ENCODE assay signal across 9 cellular contexts in genomic region chr1:183090386-183091006, GRCh38.
DNase-seq lines count a peak whose midpoint lies in the region; ATAC-seq and TF ChIP-seq lines count a peak whose summit lies in the region.
"Had no signal": no experiment of that assay in that cellular context is flagged by ENCODE, and none has a peak within 500 bp of the region (broad histone marks: within the 10 kb centered on the region; RNA-seq: fewer than 3 reads in every experiment).

No MANE protein-coding gene starts in this region.

- H3K9me3 ChIP-seq in SK-N-SH (no peaks in the 10 kb centered on the region), muscle layer of duodenum (ENCODE audit: control insufficient read depth in 1 of 2, low read length in 2 of 2) (no peaks in the 10 kb centered on the region)

- no peak overlapping the region for H3K9ac ChIP-seq in SK-N-SH

- no peak for TF ChIP-seq CTCF in SK-N-SH (IDR thresholded peaks at IDR 0.05)

- no peak overlapping the region for H2AFZ ChIP-seq in SK-N-SH (ENCODE audit: low read depth)

- peaks cover 98% of the 10 kb centered on the region for H3K79me2 ChIP-seq in SK-N-SH (ENCODE audit: insufficient read depth)

- POLR2A ChIA-PET in SK-N-SH (lab: Yijun Ruan, JAX): no interaction called here

- H3K36me3 ChIP-seq in SK-N-SH (replicated peaks in 1 of 2; ENCODE audit: control insufficient read depth in 1 of 2, insufficient read depth in 2 of 2, low read length in 1 of 2): no peaks in the 10 kb centered on the region
- no peaks in the 10 kb centered on the region for H3K36me3 ChIP-seq in muscle layer of duodenum (ENCODE audit: control insufficient read depth in 1 of 2, insufficient read depth in 2 of 2, low read length in 2 of 2)

- H3K27me3 ChIP-seq in SK-N-SH (ENCODE audit: insufficient read depth): no peaks in the 10 kb centered on the region
- H3K27me3 ChIP-seq in muscle layer of duodenum (ENCODE audit: low read depth, low read length): no peaks in the 10 kb centered on the region

- H3K4me3 ChIP-seq in SK-N-SH (ENCODE audit: low read depth in 2 of 2, low read length in 1 of 2) (no peak overlapping the region), muscle layer of duodenum (ENCODE audit: low read depth in 1 of 2, low read length in 2 of 2) (no peak overlapping the region)

- ATAC-seq in SK-N-SH treated with all-trans-retinoic acid at 6 μM for 48 hours: peak; percentile 45
- ATAC-seq in HG03095 (IDR thresholded peaks at IDR 0.05; ENCODE audit: unreplicated experiment): no peak

- CTCF ChIA-PET in SK-N-SH (lab: Yijun Ruan, JAX): interaction anchor here (0.8 kb wide), 1 partner anchor 99 kb away, joined by 3 read pairs; no protein-coding TSS in a partner anchor

- DNase-seq in SK-N-SH: no peak
- peak; percentile 90 for DNase-seq in fibroblast of gingiva (ENCODE audit: low read depth)
- DNase-seq in GM19238 (ENCODE audit: insufficient read length, low spot score): no peak
- no peak for DNase-seq in SIG-M5 (lab: John Stamatoyannopoulos, UW)
- no peak for DNase-seq in NCI-H748 treated with DMSO at 0.1 percent for 48 hours (lab: John Stamatoyannopoulos, UW)
- DNase-seq: activated CD4-positive, alpha-beta T cell treated with anti-CD3 and anti-CD28 coated beads for 1 hour had no signal

- H3K4me2 ChIP-seq in SK-N-SH: no peak overlapping the region

- H4K20me1 ChIP-seq in SK-N-SH (ENCODE audit: insufficient read depth): peaks cover 61% of the 10 kb centered on the region

- no peak for TF ChIP-seq EP300 in SK-N-SH (IDR thresholded peaks at IDR 0.05; ENCODE audit: borderline replicate concordance in 1 of 2, low read depth in 1 of 2, low read length in 1 of 2)

- TF ChIP-seq RAD21 in SK-N-SH (IDR thresholded peaks at IDR 0.05; ENCODE audit: low read length): no peak

- H3K9me2 ChIP-seq in SK-N-SH: no peaks in the 10 kb centered on the region

- 74% methylated on average over 5 of the region's 5 CpGs for WGBS in SK-N-SH (ENCODE audit: low lambda C conversion rate)

- no peak overlapping the region for H3K27ac ChIP-seq in SK-N-SH (ENCODE audit: low read depth in 2 of 2, low read length in 1 of 2)
- peak overlapping the region; percentile 66 for H3K27ac ChIP-seq in muscle layer of duodenum (ENCODE audit: low read length)

- no peaks in the 10 kb centered on the region for H3F3A ChIP-seq in SK-N-SH (replicated peaks; ENCODE audit: insufficient read depth)

- H3K4me1 ChIP-seq in SK-N-SH (ENCODE audit: control insufficient read depth in 1 of 2, insufficient read depth in 2 of 2, low read depth in 1 of 2, low read length in 1 of 2): peaks cover 7 to 12% of the 10 kb centered on the region in 2 experiments; a peak in 3 of 4 replicates
- peaks cover 18 to 43% of the 10 kb centered on the region in 2 donors for H3K4me1 ChIP-seq in muscle layer of duodenum (ENCODE audit: control insufficient read depth in 1 of 2, insufficient read depth in 2 of 2, low read length in 2 of 2)

TF ChIP-seq in SK-N-SH treated with all-trans-retinoic acid at 6 μM for 48 hours, 23 proteins besides CTCF, POLR2A, EP300 and RAD21:
- TF ChIP-seq ZFP3 (CRISPR knock-in tag; IDR thresholded peaks at IDR 0.05) (no peak), ZFP30 (CRISPR knock-in tag; IDR thresholded peaks at IDR 0.05) (no peak), ISL1 (CRISPR knock-in tag; IDR thresholded peaks at IDR 0.05) (peak; percentile 26; the same call in 1 of the 2 replicates), OSR1 (CRISPR knock-in tag; IDR thresholded peaks at IDR 0.05) (no peak), POU6F1 (CRISPR knock-in tag; IDR thresholded peaks at IDR 0.05; ENCODE audit: borderline replicate concordance, low read depth) (no peak)
- TF ChIP-seq, protein P1, sequence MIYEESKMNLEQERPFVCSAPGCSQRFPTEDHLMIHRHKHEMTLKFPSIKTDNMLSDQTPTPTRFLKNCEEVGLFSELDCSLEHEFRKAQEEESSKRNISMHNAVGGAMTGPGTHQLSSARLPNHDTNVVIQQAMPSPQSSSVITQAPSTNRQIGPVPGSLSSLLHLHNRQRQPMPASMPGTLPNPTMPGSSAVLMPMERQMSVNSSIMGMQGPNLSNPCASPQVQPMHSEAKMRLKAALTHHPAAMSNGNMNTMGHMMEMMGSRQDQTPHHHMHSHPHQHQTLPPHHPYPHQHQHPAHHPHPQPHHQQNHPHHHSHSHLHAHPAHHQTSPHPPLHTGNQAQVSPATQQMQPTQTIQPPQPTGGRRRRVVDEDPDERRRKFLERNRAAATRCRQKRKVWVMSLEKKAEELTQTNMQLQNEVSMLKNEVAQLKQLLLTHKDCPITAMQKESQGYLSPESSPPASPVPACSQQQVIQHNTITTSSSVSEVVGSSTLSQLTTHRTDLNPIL (CRISPR knock-in tag; IDR thresholded peaks at IDR 0.05; ENCODE audit: low read depth): no peak

TF ChIP-seq in SK-N-SH, 30 proteins besides CTCF, POLR2A, EP300 and RAD21:
- no peak for TF ChIP-seq RFX5 (IDR thresholded peaks at IDR 0.05; ENCODE audit: low read length)
- TF ChIP-seq, protein P2, sequence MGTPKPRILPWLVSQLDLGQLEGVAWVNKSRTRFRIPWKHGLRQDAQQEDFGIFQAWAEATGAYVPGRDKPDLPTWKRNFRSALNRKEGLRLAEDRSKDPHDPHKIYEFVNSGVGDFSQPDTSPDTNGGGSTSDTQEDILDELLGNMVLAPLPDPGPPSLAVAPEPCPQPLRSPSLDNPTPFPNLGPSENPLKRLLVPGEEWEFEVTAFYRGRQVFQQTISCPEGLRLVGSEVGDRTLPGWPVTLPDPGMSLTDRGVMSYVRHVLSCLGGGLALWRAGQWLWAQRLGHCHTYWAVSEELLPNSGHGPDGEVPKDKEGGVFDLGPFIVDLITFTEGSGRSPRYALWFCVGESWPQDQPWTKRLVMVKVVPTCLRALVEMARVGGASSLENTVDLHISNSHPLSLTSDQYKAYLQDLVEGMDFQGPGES (IDR thresholded peaks at IDR 0.05; ENCODE audit: low read depth, low read length): no peak
- TF ChIP-seq TEAD4 (IDR thresholded peaks at IDR 0.05; ENCODE audit: borderline replicate concordance, insufficient read depth): no peak
